Comparison of ENCODE assay signal across 11 cellular contexts in the genomic region with DNA sequence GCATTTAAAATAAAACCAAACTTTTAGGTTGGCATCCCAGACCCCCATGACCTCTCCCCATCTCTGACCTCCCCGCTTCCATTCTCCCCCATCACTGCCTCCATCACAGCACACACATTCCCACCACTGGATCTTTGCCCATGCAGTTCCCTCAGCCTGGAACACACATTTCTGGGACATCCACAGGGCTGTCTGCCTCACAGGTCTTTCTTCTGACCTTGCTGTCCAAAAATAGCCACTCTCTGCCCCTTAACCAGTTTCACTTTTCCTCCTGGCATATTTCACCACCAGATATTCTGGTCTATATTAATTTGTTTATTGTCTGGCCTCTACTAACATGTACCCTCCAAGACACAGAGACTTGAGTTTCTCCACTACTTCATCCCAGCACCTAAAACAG.
DNase-seq lines count a peak whose midpoint lies in the region; ATAC-seq and TF ChIP-seq lines count a peak whose summit lies in the region.
"Had no signal": no experiment of that assay in that cellular context is flagged by ENCODE, and none has a peak within 500 bp of the region (broad histone marks: within the 10 kb centered on the region; RNA-seq: fewer than 3 reads in every experiment).

No MANE protein-coding gene starts in this region.

- peak overlapping the region; percentile 20 for H2AFZ ChIP-seq in MM.1S (ENCODE audit: low read length)

- H3K9me2 ChIP-seq in MM.1S (replicated peaks; ENCODE audit: insufficient read depth, low read length): no peaks in the 10 kb centered on the region

- TF ChIP-seq CTCF in heart left ventricle (IDR thresholded peaks at IDR 0.05): no peak
- TF ChIP-seq CTCF in right atrium auricular region (IDR thresholded peaks at IDR 0.05): no peak
- no peak for TF ChIP-seq CTCF in MM.1S (IDR thresholded peaks at IDR 0.05; ENCODE audit: low read length)
- TF ChIP-seq CTCF in Calu3 (IDR thresholded peaks at IDR 0.05; ENCODE audit: unreplicated experiment): no peak

- ATAC-seq in heart left ventricle: peak in 3 of 4 donors; percentile 14 to 50 (median 49)
- ATAC-seq in left ventricle myocardium superior: peak; percentile 72
- ATAC-seq: CD8-positive, alpha-beta T cell had no signal

- peaks cover 91% of the 10 kb centered on the region for H3K27me3 Mint-ChIP-seq in Calu3 (ENCODE audit: unreplicated experiment)

- no peaks in the 10 kb centered on the region for H3K79me2 ChIP-seq in MM.1S (ENCODE audit: low read length)

- no peaks in the 10 kb centered on the region for H3K36me3 Mint-ChIP-seq in Calu3 (ENCODE audit: insufficient read depth, unreplicated experiment)
- H3K36me3 Mint-ChIP-seq: CD8-positive, alpha-beta T cell; IgD-negative memory B cell had no signal

- H3K27ac ChIP-seq in heart left ventricle: peak overlapping the region in 4 of 12 donors; percentile 3 to 52 (median 44)
- H3K27ac ChIP-seq in right atrium auricular region: peak overlapping the region in 1 of 2 donors; percentile 33
- peak overlapping the region; percentile 89; the same call in 1 of the 2 replicates for H3K27ac ChIP-seq in MM.1S (ENCODE audit: low read length)

- H3K27ac Mint-ChIP-seq in Calu3 (ENCODE audit: unreplicated experiment): no peak overlapping the region
- H3K27ac Mint-ChIP-seq: CD8-positive, alpha-beta T cell; H9; IgD-negative memory B cell had no signal

- H4K20me1 ChIP-seq in MM.1S (ENCODE audit: insufficient read depth, low read length): no peaks in the 10 kb centered on the region

- peaks cover 20% of the 10 kb centered on the region for H3F3A ChIP-seq in MM.1S (ENCODE audit: insufficient read depth, low read length)

- H3K4me1 ChIP-seq in heart left ventricle (peaks cover 0 to 19% (median 3%) of the 10 kb centered on the region in 12 donors), right atrium auricular region (peaks cover 0 to 9% of the 10 kb centered on the region in 2 donors), MM.1S (ENCODE audit: low read length) (peaks cover 80% of the 10 kb centered on the region)

- H3K9me3 Mint-ChIP-seq in Calu3 (ENCODE audit: low read depth, unreplicated experiment): no peaks in the 10 kb centered on the region

- 96 to 98% (median 97%) methylated on average over 1 of the region's 1 CpG for WGBS in heart left ventricle, 4 donors

- BruUV-seq in Calu3 (replicated peaks; lab: Mats Ljungman, UMichigan): no TSS peak

- peak overlapping the region; percentile 35 for H3K4me2 ChIP-seq in MM.1S (ENCODE audit: low read depth, low read length)

- H3K4me3 ChIP-seq in heart left ventricle (no peak overlapping the region), right atrium auricular region (no peak overlapping the region), MM.1S (ENCODE audit: low read length) (peak overlapping the region; percentile 1; the same call in 1 of the 2 replicates)

- H3K36me3 ChIP-seq in heart left ventricle (no peaks in the 10 kb centered on the region), right atrium auricular region (no peaks in the 10 kb centered on the region), MM.1S (replicated peaks; ENCODE audit: insufficient read depth, low read length) (no peaks in the 10 kb centered on the region)

- no peak overlapping the region for H3K4me3 Mint-ChIP-seq in Calu3 (ENCODE audit: low read depth, unreplicated experiment)
- H3K4me3 Mint-ChIP-seq: CD8-positive, alpha-beta T cell; H9; IgD-negative memory B cell had no signal

- peak overlapping the region; percentile 1; the same call in 1 of the 2 replicates for H3K9ac ChIP-seq in MM.1S (ENCODE audit: low read length)

- H3K9me3 ChIP-seq in heart left ventricle (peaks cover 0 to 7% (median 0%) of the 10 kb centered on the region in 12 donors), right atrium auricular region (no peaks in the 10 kb centered on the region), MM.1S (replicated peaks; ENCODE audit: insufficient read depth, low read length) (no peaks in the 10 kb centered on the region)

- no peak for DNase-seq in heart left ventricle
- DNase-seq in right atrium auricular region (ENCODE audit: low spot score): no peak
- peak; percentile 46 for DNase-seq in MM.1S
- no peak for DNase-seq in left ventricle myocardium superior
- DNase-seq in posterior cingulate gyrus: no peak
- no peak for DNase-seq in inferior parietal cortex (ENCODE audit: extremely low spot score)
- no peak for DNase-seq in Calu3
- DNase-seq: CD8-positive, alpha-beta T cell; DMS 273 treated with DMSO at 0.1 percent for 48 hours; H9 had no signal

- H3K4me1 Mint-ChIP-seq in Calu3 (ENCODE audit: low read depth, unreplicated experiment): no peaks in the 10 kb centered on the region

- CTCF ChIA-PET in Calu3 (lab: Charles Lee): no interaction called here

- TF ChIP-seq POLR2A in heart left ventricle (IDR thresholded peaks at IDR 0.05): no peak

- H3K27me3 ChIP-seq in heart left ventricle: no peaks in the 10 kb centered on the region
- H3K27me3 ChIP-seq in right atrium auricular region: no peaks in the 10 kb centered on the region
- no peaks in the 10 kb centered on the region for H3K27me3 ChIP-seq in MM.1S (replicated peaks; ENCODE audit: insufficient read depth, low read length)

- intact Hi-C loops in heart left ventricle (cut with DNase I) (no loop called here), left ventricle myocardium superior (cut with micrococcal nuclease) (no loop called here), posterior cingulate gyrus (cut with DNase I) (no loop called here), Calu3 (cut with micrococcal nuclease; ENCODE audit: unreplicated experiment) (no loop called here)
